ENCODE assay signal across 19 cellular contexts in genomic region chr9:26033346-26033745, GRCh38.
"Had no signal": no experiment of that assay in that cellular context is flagged by ENCODE, and none has a peak within 500 bp of the region (broad histone marks: within the 10 kb centered on the region; RNA-seq: fewer than 3 reads in every experiment).

No MANE protein-coding gene starts in this region.

- H3K27ac ChIP-seq: adrenal gland, esophagus squamous epithelium, upper lobe of left lung had no signal

- FAIRE-seq: frontal cortex had no signal

- H3K27me3 ChIP-seq: adrenal gland, esophagus squamous epithelium, upper lobe of left lung had no signal

- H3K36me3 ChIP-seq: adrenal gland, esophagus squamous epithelium, upper lobe of left lung had no signal

- ATAC-seq: activated CD4-positive, alpha-beta T cell treated with anti-CD3 and anti-CD28 coated beads for 36 hours; activated CD8-positive, alpha-beta memory T cell treated with anti-CD3 and anti-CD28 coated beads, Interleukin-2, amount 10 ng/mL, durations not matched to agents 7 days and 5 days; natural killer cell treated with Interleukin-12 subunit alpha and Interleukin-12 subunit beta and Interleukin-15 and Interleukin-18, amount 100 ng/mL, for 72 hours; stimulated activated naive B cell treated with anti-CD40 and anti-IgM and Interleukin-4, amounts not matched to agents 10 μg/mL and 1 μg/mL and 100 μg/mL, for 72 hours had no signal

- H3K9me3 Mint-ChIP-seq: activated naive CD4-positive, alpha-beta T cell treated with anti-CD3 and anti-CD28 coated beads, Interleukin-2, amount 10 ng/mL, durations not matched to agents 7 days and 5 days; stimulated activated naive B cell treated with anti-CD40 and anti-IgM and Interleukin-4, amounts not matched to agents 10 μg/mL and 1 μg/mL and 100 μg/mL, for 72 hours had no signal

- H3K9me3 ChIP-seq: adrenal gland, esophagus squamous epithelium, upper lobe of left lung had no signal

- H3K4me1 ChIP-seq: adrenal gland, esophagus squamous epithelium, upper lobe of left lung had no signal

- DNase-seq: activated CD4-positive, alpha-beta memory T cell treated with anti-CD3 and anti-CD28 coated beads for 36 hours; activated CD4-positive, alpha-beta T cell treated with anti-CD3 and anti-CD28 coated beads for 36 hours; activated CD8-positive, alpha-beta memory T cell treated with anti-CD3 and anti-CD28 coated beads, Interleukin-2, amount 10 ng/mL, durations not matched to agents 7 days and 5 days; activated naive CD4-positive, alpha-beta T cell treated with anti-CD3 and anti-CD28 coated beads, Interleukin-2, amount 10 ng/mL, durations not matched to agents 7 days and 5 days; activated T-cell treated with anti-CD3 and anti-CD28 coated beads, Interleukin-2, amount 50 U/mL, for 1 hour; adrenal gland; cortex of kidney; effector CD4-positive, alpha-beta T cell; esophagus squamous epithelium; head of caudate nucleus; mesendoderm; retina; stimulated activated CD4-positive, alpha-beta T cell treated with anti-CD3 and anti-CD28 coated beads, Interleukin-15, amount 100 ng/mL, for 24 hours; stimulated activated CD4-positive, alpha-beta T cell treated with anti-CD3 and anti-CD28 coated beads, Interleukin-4, amount 100 ng/mL, for 1 hour; stimulated activated naive B cell treated with anti-CD40 and anti-IgM and Interleukin-4, amounts not matched to agents 10 μg/mL and 1 μg/mL and 100 μg/mL, for 72 hours; T-helper 2 cell; upper lobe of left lung had no signal

- H3K4me3 Mint-ChIP-seq: activated CD4-positive, alpha-beta memory T cell treated with anti-CD3 and anti-CD28 coated beads for 36 hours; activated CD4-positive, alpha-beta T cell treated with anti-CD3 and anti-CD28 coated beads for 36 hours; activated CD8-positive, alpha-beta memory T cell treated with anti-CD3 and anti-CD28 coated beads, Interleukin-2, amount 10 ng/mL, durations not matched to agents 7 days and 5 days; activated naive CD4-positive, alpha-beta T cell treated with anti-CD3 and anti-CD28 coated beads, Interleukin-2, amount 10 ng/mL, durations not matched to agents 7 days and 5 days; natural killer cell treated with Interleukin-12 subunit alpha and Interleukin-12 subunit beta and Interleukin-15 and Interleukin-18, amount 100 ng/mL, for 72 hours; stimulated activated naive B cell treated with anti-CD40 and anti-IgM and Interleukin-4, amounts not matched to agents 10 μg/mL and 1 μg/mL and 100 μg/mL, for 72 hours had no signal

- H3K4me1 Mint-ChIP-seq: activated CD4-positive, alpha-beta T cell treated with anti-CD3 and anti-CD28 coated beads for 36 hours; activated CD8-positive, alpha-beta memory T cell treated with anti-CD3 and anti-CD28 coated beads, Interleukin-2, amount 10 ng/mL, durations not matched to agents 7 days and 5 days; activated naive CD4-positive, alpha-beta T cell treated with anti-CD3 and anti-CD28 coated beads, Interleukin-2, amount 10 ng/mL, durations not matched to agents 7 days and 5 days; stimulated activated naive B cell treated with anti-CD40 and anti-IgM and Interleukin-4, amounts not matched to agents 10 μg/mL and 1 μg/mL and 100 μg/mL, for 72 hours had no signal

- H3K36me3 Mint-ChIP-seq: activated CD4-positive, alpha-beta memory T cell treated with anti-CD3 and anti-CD28 coated beads for 36 hours; activated CD8-positive, alpha-beta memory T cell treated with anti-CD3 and anti-CD28 coated beads, Interleukin-2, amount 10 ng/mL, durations not matched to agents 7 days and 5 days; activated naive CD4-positive, alpha-beta T cell treated with anti-CD3 and anti-CD28 coated beads, Interleukin-2, amount 10 ng/mL, durations not matched to agents 7 days and 5 days; stimulated activated naive B cell treated with anti-CD40 and anti-IgM and Interleukin-4, amounts not matched to agents 10 μg/mL and 1 μg/mL and 100 μg/mL, for 72 hours had no signal

- H3K27ac Mint-ChIP-seq: activated CD4-positive, alpha-beta memory T cell treated with anti-CD3 and anti-CD28 coated beads for 36 hours; activated CD4-positive, alpha-beta T cell treated with anti-CD3 and anti-CD28 coated beads for 36 hours; activated CD8-positive, alpha-beta memory T cell treated with anti-CD3 and anti-CD28 coated beads, Interleukin-2, amount 10 ng/mL, durations not matched to agents 7 days and 5 days; activated naive CD4-positive, alpha-beta T cell treated with anti-CD3 and anti-CD28 coated beads, Interleukin-2, amount 10 ng/mL, durations not matched to agents 7 days and 5 days; natural killer cell treated with Interleukin-12 subunit alpha and Interleukin-12 subunit beta and Interleukin-15 and Interleukin-18, amount 100 ng/mL, for 72 hours; stimulated activated naive B cell treated with anti-CD40 and anti-IgM and Interleukin-4, amounts not matched to agents 10 μg/mL and 1 μg/mL and 100 μg/mL, for 72 hours had no signal

- H3K27me3 Mint-ChIP-seq: activated CD4-positive, alpha-beta memory T cell treated with anti-CD3 and anti-CD28 coated beads for 36 hours; activated CD4-positive, alpha-beta T cell treated with anti-CD3 and anti-CD28 coated beads for 36 hours; activated CD8-positive, alpha-beta memory T cell treated with anti-CD3 and anti-CD28 coated beads, Interleukin-2, amount 10 ng/mL, durations not matched to agents 7 days and 5 days; activated naive CD4-positive, alpha-beta T cell treated with anti-CD3 and anti-CD28 coated beads, Interleukin-2, amount 10 ng/mL, durations not matched to agents 7 days and 5 days; natural killer cell treated with Interleukin-12 subunit alpha and Interleukin-12 subunit beta and Interleukin-15 and Interleukin-18, amount 100 ng/mL, for 72 hours; stimulated activated naive B cell treated with anti-CD40 and anti-IgM and Interleukin-4, amounts not matched to agents 10 μg/mL and 1 μg/mL and 100 μg/mL, for 72 hours had no signal

- H3K4me3 ChIP-seq: adrenal gland, esophagus squamous epithelium, upper lobe of left lung had no signal
